Comparison of ENCODE assay signal across 11 cellular contexts in genomic region chr17:50835563-50836231, GRCh38. TPM values are rescaled to one million over a fixed set of nuclear protein-coding genes. Genes with fewer than 3 reads are reported as not detected.
DNase-seq lines count a peak whose midpoint lies in the region; ATAC-seq, FAIRE-seq and TF ChIP-seq lines count a peak whose summit lies in the region.
"Had no signal": no experiment of that assay in that cellular context is flagged by ENCODE, and none has a peak within 500 bp of the region (broad histone marks: within the 10 kb centered on the region; RNA-seq: fewer than 3 reads in every experiment).

Gene WFIKKN2 (plus strand): TSS chr17:50835586. CDS start chr17:50835938, 352 bp downstream.

- H3K27ac Mint-ChIP-seq in activated naive CD4-positive, alpha-beta T cell treated with anti-CD3 and anti-CD28 coated beads, Interleukin-2, amount 50 U/mL, for 24 hours: peak within 1 kb of the TSS; percentile 84
- H3K27ac Mint-ChIP-seq in nephron progenitor cell (no peak within 1 kb of the TSS), endothelial cell (ENCODE audit: unreplicated experiment) (no peak within 1 kb of the TSS)

- 0 out of 2 replicates have a peak within 1 kb of the TSS, but pooled peaks have one; percentile 86 for H2BK20ac ChIP-seq in H1 (ENCODE audit: low read length)

- no peak for TF ChIP-seq CTCF in H1 (IDR thresholded peaks at IDR 0.05; ENCODE audit: control extremely low read depth in 1 of 3, insufficient read depth in 1 of 3, low read depth in 1 of 3, low read length in 3 of 3)
- no peak for TF ChIP-seq CTCF in nephron progenitor cell (IDR thresholded peaks at IDR 0.05)
- no peak for TF ChIP-seq CTCF in upper lobe of right lung (IDR thresholded peaks at IDR 0.05)
- TF ChIP-seq CTCF in endothelial cell (IDR thresholded peaks at IDR 0.05; ENCODE audit: unreplicated experiment): no peak

- no peak for FAIRE-seq in H1 (lab: Jason Lieb, UNC)
- FAIRE-seq in HTR-8/SVneo (lab: Jason Lieb, UNC): no peak

- H3K36me3 ChIP-seq in H1 (ENCODE audit: control insufficient read depth in 2 of 4, insufficient read depth in 4 of 4, low read length in 3 of 4) (no peaks in the 10 kb centered on the region), upper lobe of right lung (no peaks in the 10 kb centered on the region)
- H3K36me3 ChIP-seq: prostate gland had no signal

- H3K27me3 ChIP-seq in H1 (replicated peaks in 1 of 4; ENCODE audit: control insufficient read depth in 3 of 4, extremely low read depth in 1 of 4, insufficient read depth in 3 of 4, low read length in 3 of 4): no peaks in the 10 kb centered on the region
- no peaks in the 10 kb centered on the region for H3K27me3 ChIP-seq in upper lobe of right lung

- H4K91ac ChIP-seq in H1 (replicated peaks; ENCODE audit: insufficient read length, low read length): peak within 1 kb of the TSS; percentile 71

- H2AK5ac ChIP-seq in H1 (ENCODE audit: low read depth, low read length): no peak within 1 kb of the TSS

- H3K27me3 Mint-ChIP-seq in activated naive CD4-positive, alpha-beta T cell treated with anti-CD3 and anti-CD28 coated beads, Interleukin-2, amount 50 U/mL, for 24 hours: peaks cover 4% of the 10 kb centered on the region
- H3K27me3 Mint-ChIP-seq in nephron progenitor cell (ENCODE audit: low read depth, poor library complexity) (peaks cover 7% of the 10 kb centered on the region), endothelial cell (ENCODE audit: unreplicated experiment) (peaks cover 1% of the 10 kb centered on the region)

- DNase-seq in activated naive CD4-positive, alpha-beta T cell (lab: John Stamatoyannopoulos, UW): no peak
- DNase-seq in H1 (ENCODE audit: low read depth in 1 of 2, low spot score in 2 of 2): no peak
- no peak for DNase-seq in nephron progenitor cell
- no peak for DNase-seq in upper lobe of right lung
- no peak for DNase-seq in endothelial cell (ENCODE audit: low spot score)
- DNase-seq in HTR-8/SVneo (ENCODE audit: insufficient read length, low spot score): no peak
- DNase-seq: AML-193, NCI-H446 treated with DMSO at 0.1 percent for 48 hours had no signal

- H4K8ac ChIP-seq in H1 (ENCODE audit: extremely low read depth, insufficient read depth, low read length): peak within 1 kb of the TSS; percentile 51

- no peaks in the 10 kb centered on the region for H3K79me1 ChIP-seq in H1 (ENCODE audit: low read depth, low read length)

- no peak within 1 kb of the TSS for H2BK120ac ChIP-seq in H1 (replicated peaks; ENCODE audit: low read depth, low read length)

- no peak for ATAC-seq in upper lobe of right lung
- ATAC-seq in HG02981 (IDR thresholded peaks at IDR 0.05; ENCODE audit: unreplicated experiment): no peak

- POLR2A ChIA-PET in H1 (lab: Charles Lee; ENCODE audit: partially characterized antibody): interaction anchor here (0.7 to 2.7 kb wide), 2 partner anchors 9 to 17 kb away, joined by 3 to 9 read pairs; no protein-coding TSS in a partner anchor

- H3K4ac ChIP-seq in H1 (replicated peaks; ENCODE audit: insufficient read length, low read depth, low read length): peak within 1 kb of the TSS; percentile 24

- H3K36me3 Mint-ChIP-seq in activated naive CD4-positive, alpha-beta T cell treated with anti-CD3 and anti-CD28 coated beads, Interleukin-2, amount 50 U/mL, for 24 hours: no peaks in the 10 kb centered on the region
- H3K36me3 Mint-ChIP-seq in nephron progenitor cell (ENCODE audit: low read depth) (no peaks in the 10 kb centered on the region), endothelial cell (ENCODE audit: low read depth, unreplicated experiment) (no peaks in the 10 kb centered on the region)

- CTCF ChIA-PET in H1 (lab: Charles Lee; ENCODE audit: partially characterized antibody): interaction anchor here (0.8 to 10.5 kb wide), 12 partner anchors 9 to 298 kb away, joined by 3 to 125 read pairs (median 5); no protein-coding TSS in a partner anchor

- no peak for TF ChIP-seq POLR2A in H1 (IDR thresholded peaks at IDR 0.05; ENCODE audit: control extremely low read depth in 1 of 2, low read depth in 2 of 2, low read length in 2 of 2)

- H3K9me3 ChIP-seq in H1 (ENCODE audit: insufficient read depth in 2 of 2, low read depth in 1 of 2, low read length in 1 of 2) (no peaks in the 10 kb centered on the region), upper lobe of right lung (no peaks in the 10 kb centered on the region)
- H3K9me3 ChIP-seq: prostate gland had no signal

- H3K9me3 Mint-ChIP-seq in activated naive CD4-positive, alpha-beta T cell treated with anti-CD3 and anti-CD28 coated beads, Interleukin-2, amount 50 U/mL, for 24 hours: no peaks in the 10 kb centered on the region
- H3K9me3 Mint-ChIP-seq in nephron progenitor cell (no peaks in the 10 kb centered on the region), endothelial cell (ENCODE audit: unreplicated experiment) (no peaks in the 10 kb centered on the region)

- H3K4me2 ChIP-seq in H1 (ENCODE audit: insufficient read depth in 1 of 2, low read depth in 2 of 2, low read length in 2 of 2): no peak within 1 kb of the TSS; a peak in 1 of 4 replicates

- H3K9ac ChIP-seq in H1 (replicated peaks in 1 of 4; ENCODE audit: extremely low read depth in 1 of 4, low read depth in 3 of 4, low read length in 3 of 4): no peak within 1 kb of the TSS

- H3K18ac ChIP-seq in H1 (ENCODE audit: extremely low read depth, low read length): peak within 1 kb of the TSS; percentile 51

- no peak within 1 kb of the TSS for H3K23ac ChIP-seq in H1 (ENCODE audit: insufficient read length)

- no peak within 1 kb of the TSS for H3K4me3 ChIP-seq in H1 (ENCODE audit: extremely low read depth in 1 of 4, insufficient read depth in 2 of 4, low read depth in 3 of 4, low read length in 4 of 4)
- H3K4me3 ChIP-seq in upper lobe of right lung: peak within 1 kb of the TSS; percentile 29

- no peaks in the 10 kb centered on the region for H4K20me1 ChIP-seq in H1 (replicated peaks in 1 of 2; ENCODE audit: control insufficient read depth in 1 of 2, insufficient read depth in 2 of 2, low read length in 2 of 2)

- intact Hi-C loops in upper lobe of right lung (cut with DNase I): no loop called here

- peak within 1 kb of the TSS; percentile 77; the same call in 1 of the 2 replicates for H2BK12ac ChIP-seq in H1 (ENCODE audit: low read depth, low read length)

- WGBS in H1 (ENCODE audit: extremely low coverage in 1 of 2, insufficient coverage in 1 of 2, insufficient read length in 1 of 2, insufficient replicate concordance in 2 of 2, low coverage in 1 of 2, low lambda C conversion rate in 2 of 2, missing lambda C conversion rate in 1 of 2), 2 experiments: 83% methylated on average over 32 of the region's 33 CpGs; no CpG with 5 or more reads in 1 of the 2 experiments

- peak within 1 kb of the TSS; percentile 98 for H2BK15ac ChIP-seq in H1 (ENCODE audit: low read length)

- H3K27ac ChIP-seq in H1 (ENCODE audit: low read depth, low read length) (no peak within 1 kb of the TSS), upper lobe of right lung (no peak within 1 kb of the TSS)
- H3K27ac ChIP-seq: prostate gland had no signal

- peaks cover 0 to 31% (median 25%) of the 10 kb centered on the region in 4 experiments; a peak in 6 of 7 replicates for H3K4me1 ChIP-seq in H1 (replicated peaks in 1 of 4; ENCODE audit: control insufficient read depth in 3 of 4, insufficient read depth in 4 of 4, low read length in 3 of 4)
- H3K4me1 ChIP-seq in upper lobe of right lung: peaks cover 9% of the 10 kb centered on the region
- H3K4me1 ChIP-seq: prostate gland had no signal

- peak within 1 kb of the TSS; percentile 83; the same call in 1 of the 2 replicates for H2BK5ac ChIP-seq in H1 (ENCODE audit: low read depth, low read length)

- no peak within 1 kb of the TSS for H4K5ac ChIP-seq in H1 (ENCODE audit: insufficient read length, low read depth, low read length)

- TF ChIP-seq EP300 in H1 (IDR thresholded peaks at IDR 0.05; ENCODE audit: borderline replicate concordance in 1 of 2, low read depth in 2 of 2, low read length in 2 of 2): no peak

- no peak within 1 kb of the TSS for H3K56ac ChIP-seq in H1 (replicated peaks; ENCODE audit: insufficient read length, low read depth, low read length)

- H3K23me2 ChIP-seq in H1 (ENCODE audit: low read depth, low read length): no peaks in the 10 kb centered on the region

- H2AFZ ChIP-seq in H1 (ENCODE audit: low read length): peak within 1 kb of the TSS; percentile 43

- H3K79me2 ChIP-seq in H1 (ENCODE audit: control insufficient read depth in 1 of 2, insufficient read depth in 2 of 2, low read length in 2 of 2): no peaks in the 10 kb centered on the region

- no peak within 1 kb of the TSS for H3K4me3 Mint-ChIP-seq in activated naive CD4-positive, alpha-beta T cell treated with anti-CD3 and anti-CD28 coated beads, Interleukin-2, amount 50 U/mL, for 24 hours
- peak within 1 kb of the TSS; percentile 64 for H3K4me3 Mint-ChIP-seq in nephron progenitor cell
- H3K4me3 Mint-ChIP-seq in endothelial cell (ENCODE audit: unreplicated experiment): no peak within 1 kb of the TSS

- TF ChIP-seq RAD21 in H1 (IDR thresholded peaks at IDR 0.05 in 1 of 2, conservative IDR thresholded peaks at IDR 0.05 in 1 of 2; ENCODE audit: low read depth in 2 of 2, low read length in 2 of 2): no peak

- H3K14ac ChIP-seq in H1 (ENCODE audit: insufficient read length): no peak within 1 kb of the TSS

- no peaks in the 10 kb centered on the region for H3K4me1 Mint-ChIP-seq in activated naive CD4-positive, alpha-beta T cell treated with anti-CD3 and anti-CD28 coated beads, Interleukin-2, amount 50 U/mL, for 24 hours
- H3K4me1 Mint-ChIP-seq in nephron progenitor cell: peaks cover 64% of the 10 kb centered on the region
- H3K4me1 Mint-ChIP-seq in endothelial cell (ENCODE audit: unreplicated experiment): no peaks in the 10 kb centered on the region

TF ChIP-seq in H1, 55 proteins besides CTCF, POLR2A, EP300 and RAD21 (continues in another document):
- TF ChIP-seq ZNF274 (IDR thresholded peaks at IDR 0.05; ENCODE audit: borderline replicate concordance, extremely low read depth, low read length) (no peak), CREB1 (IDR thresholded peaks at IDR 0.05) (no peak), MAFK (IDR thresholded peaks at IDR 0.05; ENCODE audit: low read depth, low read length) (no peak)

RNA-seq across cellular contexts. Expression of gene WFIKKN2, which starts in this region (rescaled TPM):
- 0.07 TPM in 1 of 2 replicates, not detected in the other for total RNA-seq in H1 (2021; fragmentation: NEBNext Ultra II Directional; extraction: Animal tissue kit (Norgen Biotek cat#: 25700))
- 0.30 and 0.33 TPM in 2 replicates for polyA plus RNA-seq in H1 (2011; rRNA removed)
- 0.30 TPM for polyA plus RNA-seq in H1 (2011; cell fraction: cytosol; rRNA removed)
- polyA plus RNA-seq in H1 (2011; cell fraction: nucleus; rRNA removed): 0.29 TPM
- polyA plus RNA-seq in H1 (2012, experiment 1 of 2): 0.10 to 0.39 TPM (median 0.29 TPM) in 4 replicates
- polyA plus RNA-seq in H1 (2012, experiment 2 of 2): 0.22 TPM
- 0.10 TPM for polyA plus RNA-seq in H1 (2013, experiment 1 of 2)
- 0.06 TPM for polyA plus RNA-seq in H1 (2013, experiment 2 of 2)
- 0.19 and 0.39 TPM in 2 replicates for polyA minus RNA-seq in H1 (2011; rRNA and poly(A)+ RNA removed)
- polyA minus RNA-seq in H1 (2011; cell fraction: cytosol; rRNA and poly(A)+ RNA removed): 0.29 TPM
- polyA minus RNA-seq in H1 (2011; cell fraction: nucleus; rRNA and poly(A)+ RNA removed): not detected
- total RNA-seq in upper lobe of right lung (0.69 TPM), endothelial cell (ENCODE audit: unreplicated experiment) (not detected)
